24 cellular contexts compared by ENCODE assay signal in the genomic region with DNA sequence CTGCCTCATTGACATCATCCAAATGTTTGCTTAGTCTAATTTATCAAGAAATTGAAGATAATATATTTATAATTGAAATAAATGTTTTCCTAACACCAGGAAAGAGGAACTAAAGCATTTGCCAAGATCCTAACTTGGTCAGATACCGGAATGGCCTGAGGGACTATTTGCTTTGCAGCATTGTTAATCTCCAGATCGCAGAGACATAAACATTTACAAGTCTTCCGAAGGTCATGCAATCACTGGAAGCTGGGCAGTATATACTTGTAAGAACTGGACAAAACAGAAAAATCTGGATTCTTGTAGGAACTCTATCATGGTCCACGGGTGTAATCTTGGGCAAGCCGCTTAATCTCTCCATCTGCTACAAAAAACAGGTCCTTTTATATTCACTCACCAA.
"Had no signal": no experiment of that assay in that cellular context is flagged by ENCODE, and none has a peak within 500 bp of the region (broad histone marks: within the 10 kb centered on the region; RNA-seq: fewer than 3 reads in every experiment).

No MANE protein-coding gene starts in this region.

- H3K36me3 ChIP-seq: gastroesophageal sphincter, heart left ventricle, neural progenitor cell, ovary, sigmoid colon, thoracic aorta, upper lobe of left lung had no signal

- H3K27me3 ChIP-seq: gastroesophageal sphincter, heart left ventricle, neural progenitor cell, ovary, sigmoid colon, upper lobe of left lung had no signal

- H3K4me2 ChIP-seq: neural progenitor cell had no signal

- H2AFZ ChIP-seq: neural progenitor cell had no signal

- H3K36me3 Mint-ChIP-seq: brain; immature natural killer cell; memory B cell; naive thymus-derived CD4-positive, alpha-beta T cell; neural progenitor cell; stimulated activated memory B cell treated with anti-CD40 and anti-IgM and Interleukin-4, amounts not matched to agents 10 μg/mL and 1 μg/mL and 100 μg/mL, for 72 hours had no signal

- ATAC-seq: activated CD8-positive, alpha-beta T cell treated with anti-CD3 and anti-CD28 coated beads for 36 hours; gastroesophageal sphincter; heart left ventricle; naive thymus-derived CD4-positive, alpha-beta T cell; stimulated activated memory B cell treated with anti-CD40 and anti-IgM and Interleukin-4, amounts not matched to agents 10 μg/mL and 1 μg/mL and 100 μg/mL, for 72 hours had no signal

- H3K4me1 Mint-ChIP-seq: activated B cell treated with CpG ODN at 0.5 μM for 24 hours; brain; endodermal cell; immature natural killer cell; memory B cell; naive thymus-derived CD4-positive, alpha-beta T cell; neural progenitor cell; stimulated activated memory B cell treated with anti-CD40 and anti-IgM and Interleukin-4, amounts not matched to agents 10 μg/mL and 1 μg/mL and 100 μg/mL, for 72 hours had no signal

- H3K9me3 ChIP-seq: gastroesophageal sphincter, heart left ventricle, ovary, sigmoid colon, thoracic aorta, upper lobe of left lung had no signal

- DNase-seq: activated B cell treated with CpG ODN at 0.5 μM for 24 hours; activated CD4-positive, alpha-beta T cell treated with anti-CD3 and anti-CD28 coated beads for 4 hours; activated CD8-positive, alpha-beta T cell treated with anti-CD3 and anti-CD28 coated beads for 36 hours; activated naive CD4-positive, alpha-beta T cell treated with anti-CD3 and anti-CD28 coated beads for 36 hours; activated T-cell treated with anti-CD3 and anti-CD28 coated beads, Interleukin-2, amount 50 U/mL, for 1 hour; anterior cingulate cortex; caudate nucleus; endodermal cell; erythroblast; heart left ventricle; immature natural killer cell; naive thymus-derived CD4-positive, alpha-beta T cell; ovary; sigmoid colon; stimulated activated CD4-positive, alpha-beta T cell treated with anti-CD3 and anti-CD28 coated beads, Interleukin-4, amount 100 ng/mL, for 24 hours; upper lobe of left lung had no signal

- H3K27ac Mint-ChIP-seq: activated B cell treated with CpG ODN at 0.5 μM for 24 hours; activated CD8-positive, alpha-beta T cell treated with anti-CD3 and anti-CD28 coated beads for 36 hours; activated naive CD4-positive, alpha-beta T cell treated with anti-CD3 and anti-CD28 coated beads for 36 hours; activated T-helper 2 cell treated with anti-CD3 and anti-CD28 coated beads, Interferon-gamma antibody, Interleukin-2, Interleukin-4, amounts not matched to agents 10 μg/mL and 5 μg/mL and 100 μg/mL, durations not matched to agents 14 hours and 24 hours and 36 hours; brain; endodermal cell; immature natural killer cell; memory B cell; naive thymus-derived CD4-positive, alpha-beta T cell; neural progenitor cell; stimulated activated memory B cell treated with anti-CD40 and anti-IgM and Interleukin-4, amounts not matched to agents 10 μg/mL and 1 μg/mL and 100 μg/mL, for 72 hours; T-helper 2 cell treated with Interferon-gamma antibody and Interleukin-4, amounts not matched to agents 5 μg/mL and 100 μg/mL, for 36 hours had no signal

- H3K4me3 Mint-ChIP-seq: activated B cell treated with CpG ODN at 0.5 μM for 24 hours; activated CD8-positive, alpha-beta T cell treated with anti-CD3 and anti-CD28 coated beads for 36 hours; activated naive CD4-positive, alpha-beta T cell treated with anti-CD3 and anti-CD28 coated beads for 36 hours; brain; endodermal cell; immature natural killer cell; memory B cell; naive thymus-derived CD4-positive, alpha-beta T cell; neural progenitor cell; stimulated activated memory B cell treated with anti-CD40 and anti-IgM and Interleukin-4, amounts not matched to agents 10 μg/mL and 1 μg/mL and 100 μg/mL, for 72 hours; T-helper 2 cell treated with Interferon-gamma antibody and Interleukin-4, amounts not matched to agents 5 μg/mL and 100 μg/mL, for 36 hours had no signal

- H3K27ac ChIP-seq: gastroesophageal sphincter, heart left ventricle, neural progenitor cell, ovary, sigmoid colon, thoracic aorta had no signal

- H3K27me3 Mint-ChIP-seq: stimulated activated memory B cell treated with anti-CD40 and anti-IgM and Interleukin-4, amounts not matched to agents 10 μg/mL and 1 μg/mL and 100 μg/mL, for 72 hours had no signal

- H3K4me3 ChIP-seq: gastroesophageal sphincter, heart left ventricle, neural progenitor cell, ovary, sigmoid colon, thoracic aorta, upper lobe of left lung had no signal

- H3K4me1 ChIP-seq: gastroesophageal sphincter, heart left ventricle, neural progenitor cell, sigmoid colon, upper lobe of left lung had no signal

- H3K9me3 Mint-ChIP-seq: activated B cell treated with CpG ODN at 0.5 μM for 24 hours; activated CD8-positive, alpha-beta T cell treated with anti-CD3 and anti-CD28 coated beads for 36 hours; activated naive CD4-positive, alpha-beta T cell treated with anti-CD3 and anti-CD28 coated beads for 36 hours; activated T-helper 2 cell treated with anti-CD3 and anti-CD28 coated beads, Interferon-gamma antibody, Interleukin-2, Interleukin-4, amounts not matched to agents 10 μg/mL and 5 μg/mL and 100 μg/mL, durations not matched to agents 14 hours and 24 hours and 36 hours; endodermal cell; immature natural killer cell; naive thymus-derived CD4-positive, alpha-beta T cell; neural progenitor cell; T-helper 2 cell treated with Interferon-gamma antibody and Interleukin-4, amounts not matched to agents 5 μg/mL and 100 μg/mL, for 36 hours had no signal
